Comparison of ENCODE assay signal across 26 cellular contexts in genomic region chr9:97514531-97514930, GRCh38. TPM values are rescaled to one million over a fixed set of nuclear protein-coding genes. Genes with fewer than 3 reads are reported as not detected.
DNase-seq lines count a peak whose midpoint lies in the region; ATAC-seq and TF ChIP-seq lines count a peak whose summit lies in the region.
"Had no signal": no experiment of that assay in that cellular context is flagged by ENCODE, and none has a peak within 500 bp of the region (broad histone marks: within the 10 kb centered on the region; RNA-seq: fewer than 3 reads in every experiment).

No MANE protein-coding gene starts in this region.

- peaks cover 38% of the 10 kb centered on the region for H3K27me3 Mint-ChIP-seq in stimulated activated memory B cell treated with anti-CD40 and anti-IgM and Interleukin-4, amounts not matched to agents 10 μg/mL and 1 μg/mL and 100 μg/mL, for 72 hours

- ATAC-seq in stimulated activated memory B cell treated with anti-CD40 and anti-IgM and Interleukin-4, amounts not matched to agents 10 μg/mL and 1 μg/mL and 100 μg/mL, for 72 hours: no peak
- ATAC-seq: lower lobe of right lung, natural killer cell had no signal

- H3K4me3 Mint-ChIP-seq in stimulated activated memory B cell treated with anti-CD40 and anti-IgM and Interleukin-4, amounts not matched to agents 10 μg/mL and 1 μg/mL and 100 μg/mL, for 72 hours: no peak overlapping the region
- H3K4me3 Mint-ChIP-seq: activated B cell treated with CpG ODN at 0.5 μM for 24 hours; activated CD4-positive, alpha-beta T cell treated with anti-CD3 and anti-CD28 coated beads, Interleukin-2, amount 10 ng/mL, durations not matched to agents 7 days and 5 days; activated naive CD8-positive, alpha-beta T cell; natural killer cell had no signal

- no peaks in the 10 kb centered on the region for H3K9me3 Mint-ChIP-seq in stimulated activated memory B cell treated with anti-CD40 and anti-IgM and Interleukin-4, amounts not matched to agents 10 μg/mL and 1 μg/mL and 100 μg/mL, for 72 hours
- H3K9me3 Mint-ChIP-seq: activated B cell treated with CpG ODN at 0.5 μM for 24 hours; activated CD4-positive, alpha-beta T cell treated with anti-CD3 and anti-CD28 coated beads, Interleukin-2, amount 10 ng/mL, durations not matched to agents 7 days and 5 days; natural killer cell had no signal

- H3K36me3 ChIP-seq in esophagus muscularis mucosa (peaks cover 0 to 7% (median 0%) of the 10 kb centered on the region in 4 donors), thyroid gland (no peaks in the 10 kb centered on the region)
- H3K36me3 ChIP-seq: BLaER1, lower lobe of right lung, thoracic aorta had no signal

- DNase-seq in NCI-H1092 treated with DMSO at 0.1 percent for 48 hours (lab: John Stamatoyannopoulos, UW): peak; percentile 45
- DNase-seq in esophagus muscularis mucosa (ENCODE audit: extremely low spot score): no peak
- peak; percentile 43 for DNase-seq in kidney tubule cell (ENCODE audit: low spot score)
- peak; percentile 81 to 91 for DNase-seq in thyroid gland
- DNase-seq in Kasumi-1 (lab: John Stamatoyannopoulos, UW): no peak
- no peak for DNase-seq in pons (ENCODE audit: low spot score)
- DNase-seq: activated B cell treated with CpG ODN at 0.5 μM for 24 hours; activated CD4-positive, alpha-beta T cell treated with anti-CD3 and anti-CD28 coated beads, Interleukin-2, amount 10 ng/mL, durations not matched to agents 7 days and 5 days; activated effector memory CD4-positive, alpha-beta T cell treated with anti-CD3 and anti-CD28 coated beads, Interleukin-2, amount 50 U/mL, for 16 hours; effector memory CD4-positive, alpha-beta T cell; erythroblast; HCEC 1CT; lower lobe of right lung; natural killer cell; NCI-H1436 treated with DMSO at 0.1 percent for 48 hours; OCI-M1; stimulated activated naive CD4-positive, alpha-beta T cell treated with Interleukin-2 at 50 U/mL for 16 hours had no signal

- no peak overlapping the region for H3K4me3 ChIP-seq in esophagus muscularis mucosa
- no peak overlapping the region for H3K4me3 ChIP-seq in thyroid gland (replicated peaks in 1 of 3)
- H3K4me3 ChIP-seq: ascending aorta, BLaER1, lower lobe of right lung, SK-N-MC, smooth muscle cell, thoracic aorta had no signal

- no peak for TF ChIP-seq EP300 in esophagus muscularis mucosa (IDR thresholded peaks at IDR 0.05)

- H3K9me3 ChIP-seq in esophagus muscularis mucosa (no peaks in the 10 kb centered on the region), thyroid gland (no peaks in the 10 kb centered on the region)
- H3K9me3 ChIP-seq: ascending aorta, BLaER1, lower lobe of right lung, thoracic aorta had no signal

- TF ChIP-seq POLR2A in esophagus muscularis mucosa (IDR thresholded peaks at IDR 0.05; ENCODE audit: low read depth): no peak
- TF ChIP-seq POLR2A in thyroid gland (IDR thresholded peaks at IDR 0.05): peak in 1 of 2 donors; percentile 49

- WGBS in esophagus muscularis mucosa: 86% methylated on average over 9 of the region's 9 CpGs
- WGBS in thyroid gland, 2 donors: 30 to 82% methylated on average over 8 to 9 of the region's 9 CpGs

- H3K27me3 ChIP-seq in esophagus muscularis mucosa (no peaks in the 10 kb centered on the region), thyroid gland (no peaks in the 10 kb centered on the region)
- H3K27me3 ChIP-seq: ascending aorta, BLaER1 had no signal

- H3K4me1 ChIP-seq in esophagus muscularis mucosa (peaks cover 63 to 88% (median 74%) of the 10 kb centered on the region in 4 donors), thyroid gland (peaks cover 0 to 65% of the 10 kb centered on the region in 2 donors)
- H3K4me1 ChIP-seq: BLaER1 had no signal

- intact Hi-C loops in esophagus muscularis mucosa (cut with DNase I) (no loop called here), thyroid gland (cut with DNase I) (no loop called here)

- H3K27ac ChIP-seq in esophagus muscularis mucosa (replicated peaks in 1 of 4) (peak overlapping the region; percentile 5 to 91 (median 59)), thyroid gland (peak overlapping the region; percentile 40 to 71 (median 60))
- H3K27ac ChIP-seq: BLaER1, lower lobe of right lung, SK-N-MC, thoracic aorta had no signal

- H3K27ac Mint-ChIP-seq in stimulated activated memory B cell treated with anti-CD40 and anti-IgM and Interleukin-4, amounts not matched to agents 10 μg/mL and 1 μg/mL and 100 μg/mL, for 72 hours: no peak overlapping the region
- H3K27ac Mint-ChIP-seq: activated B cell treated with CpG ODN at 0.5 μM for 24 hours; activated CD4-positive, alpha-beta T cell treated with anti-CD3 and anti-CD28 coated beads, Interleukin-2, amount 10 ng/mL, durations not matched to agents 7 days and 5 days; activated naive CD8-positive, alpha-beta T cell; natural killer cell had no signal

- H3K36me3 Mint-ChIP-seq in stimulated activated memory B cell treated with anti-CD40 and anti-IgM and Interleukin-4, amounts not matched to agents 10 μg/mL and 1 μg/mL and 100 μg/mL, for 72 hours: no peaks in the 10 kb centered on the region
- H3K36me3 Mint-ChIP-seq: activated naive CD8-positive, alpha-beta T cell; natural killer cell had no signal

- H3K4me1 Mint-ChIP-seq in stimulated activated memory B cell treated with anti-CD40 and anti-IgM and Interleukin-4, amounts not matched to agents 10 μg/mL and 1 μg/mL and 100 μg/mL, for 72 hours: peaks cover 18% of the 10 kb centered on the region
- H3K4me1 Mint-ChIP-seq: natural killer cell had no signal

- TF ChIP-seq CTCF in esophagus muscularis mucosa (IDR thresholded peaks at IDR 0.05) (no peak), thyroid gland (IDR thresholded peaks at IDR 0.05) (peak in 3 of 6 experiments; percentile 12 to 35 (median 23))

RNA-seq across cellular contexts. Expression of gene TMOD1, which starts 13.1 kb away (rescaled TPM):
- total RNA-seq in esophagus muscularis mucosa (10 to 100 TPM; 68.4 to 97.6 (median 71.6) TPM), thyroid gland (10 to 100 TPM; 33.4 to 38.6 (median 37.0) TPM)
- total RNA-seq: LHCN-M2, osteoblast had no signal

Comparison
In these comparisons a context has a peak if more than half of its experiments do, and no peak if none do; other contexts are left out.
1. DNase-seq: peak in NCI-H1092 treated with DMSO at 0.1 percent for 48 hours (single experiment), kidney tubule cell (single experiment) and thyroid gland (2 of 2); none in esophagus muscularis mucosa (single experiment), Kasumi-1 (0 of 2) and pons (single experiment).